In the genomic region with DNA sequence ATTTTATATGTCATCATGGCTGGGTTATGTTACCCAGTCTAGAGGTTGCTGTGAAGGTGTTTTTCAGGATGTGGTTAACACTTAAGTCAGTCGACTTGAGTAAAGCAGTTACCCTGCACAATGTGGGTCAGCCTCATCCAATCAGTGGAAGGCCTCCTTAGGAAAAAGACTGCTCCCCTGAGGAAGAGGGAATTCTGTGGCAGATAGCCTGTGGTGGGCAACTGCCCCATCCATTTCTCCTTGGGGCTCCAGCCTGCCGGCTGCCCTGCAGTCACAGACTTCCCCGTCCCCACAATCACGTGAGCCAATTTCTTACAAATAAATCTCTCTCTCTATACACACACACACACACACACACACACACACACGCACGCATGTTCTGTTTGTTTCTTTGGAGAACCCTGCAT, we compare ENCODE assay signal across 7 cellular contexts. TPM values are rescaled to one million over a fixed set of nuclear protein-coding genes. Genes with fewer than 3 reads are reported as not detected.
DNase-seq lines count a peak whose midpoint lies in the region; ATAC-seq lines count a peak whose summit lies in the region.

No MANE protein-coding gene starts in this region.

- H3K36me3 Mint-ChIP-seq in activated T-cell treated with anti-CD3 and anti-CD28 coated beads, Interleukin-2, amount 50 U/mL, for 72 hours (ENCODE audit: insufficient read depth in 2 of 2), result peaks cover 21 to 23% of the 10 kb centered on the region in 2 donors

- peak; percentile 41 for ATAC-seq in GM21390 (IDR thresholded peaks at IDR 0.05; ENCODE audit: unreplicated experiment)
- peak; percentile 79 to 84 for ATAC-seq in activated T-cell treated with anti-CD3 and anti-CD28 coated beads, Interleukin-2, amount 50 U/mL, for 72 hours (replicated peaks in 1 of 2)

- peak overlapping the region; percentile 66 for H3K27ac Mint-ChIP-seq in activated T-cell treated with anti-CD3 and anti-CD28 coated beads, Interleukin-2, amount 50 U/mL, for 72 hours

- DNase-seq in NCI-H82 (lab: John Stamatoyannopoulos, UW), result peak; percentile 94
- peak; percentile 47 to 48 for DNase-seq in activated T-cell treated with anti-CD3 and anti-CD28 coated beads, Interleukin-2, amount 50 U/mL, for 72 hours
- DNase-seq in stimulated activated CD8-positive, alpha-beta memory T cell treated with anti-CD3 and anti-CD28 coated beads, Interleukin-4, amount 100 ng/mL, for 48 hours, result peak; percentile 44
- DNase-seq in superior temporal gyrus (ENCODE audit: extremely low spot score), result no peak
- no peak for DNase-seq in 8988T
- DNase-seq in AG08395 (ENCODE audit: low spot score), result no peak

- H3K4me1 Mint-ChIP-seq in activated T-cell treated with anti-CD3 and anti-CD28 coated beads, Interleukin-2, amount 50 U/mL, for 72 hours (ENCODE audit: low read depth), result peaks cover 84% of the 10 kb centered on the region

- peaks cover 14 to 16% of the 10 kb centered on the region in 2 donors for H3K9me3 Mint-ChIP-seq in activated T-cell treated with anti-CD3 and anti-CD28 coated beads, Interleukin-2, amount 50 U/mL, for 72 hours

- no peaks in the 10 kb centered on the region for H3K27me3 Mint-ChIP-seq in activated T-cell treated with anti-CD3 and anti-CD28 coated beads, Interleukin-2, amount 50 U/mL, for 72 hours (ENCODE audit: low read depth)

- H3K4me3 Mint-ChIP-seq in activated T-cell treated with anti-CD3 and anti-CD28 coated beads, Interleukin-2, amount 50 U/mL, for 72 hours, result peak overlapping the region; percentile 35 to 61

RNA-seq across cellular contexts. Expression of a gene that starts 34.5 kb away (rescaled TPM):
- 10 to 100 TPM; 23.6 to 26.8 TPM for total RNA-seq in activated T-cell treated with anti-CD3 and anti-CD28 coated beads, Interleukin-2, amount 50 U/mL, for 72 hours

Comparison
In these comparisons a context has a peak if more than half of its experiments do, and no peak if none do; other contexts are left out.
1. DNase-seq: peak in NCI-H82 (single experiment), activated T-cell treated with anti-CD3 and anti-CD28 coated beads, Interleukin-2, amount 50 U/mL, for 72 hours (2 of 2) and stimulated activated CD8-positive, alpha-beta memory T cell treated with anti-CD3 and anti-CD28 coated beads, Interleukin-4, amount 100 ng/mL, for 48 hours (single experiment); none in superior temporal gyrus (single experiment), 8988T (single experiment) and AG08395 (single experiment).